ENCODE assay signal across 2 cellular contexts in genomic region chr17:79235808-79236207, GRCh38.
TF ChIP-seq lines count a peak whose summit lies in the region.

No MANE protein-coding gene starts in this region.

TF ChIP-seq in GM23338, 12 proteins besides CTCF, POLR2A, EP300 and RAD21 (continued from another document):
- no peak for TF ChIP-seq ZNF462 (CRISPR knock-in tag; IDR thresholded peaks at IDR 0.05)
- no peak for TF ChIP-seq ZNF331 (CRISPR knock-in tag; IDR thresholded peaks at IDR 0.05; ENCODE audit: low read depth)
- TF ChIP-seq POLR2AphosphoS5 (IDR thresholded peaks at IDR 0.05; ENCODE audit: low read depth), result no peak
- TF ChIP-seq EZH2phosphoT487 (IDR thresholded peaks at IDR 0.05; ENCODE audit: unreplicated experiment), result no peak
- no peak for TF ChIP-seq REST (IDR thresholded peaks at IDR 0.05; ENCODE audit: unreplicated experiment)

TF ChIP-seq in GM12878, 131 proteins besides CTCF, POLR2A, EP300 and RAD21 (continued from another document):
- TF ChIP-seq ATF3 (IDR thresholded peaks at IDR 0.05; ENCODE audit: borderline replicate concordance, extremely low read depth, low read depth, low read length), result no peak
- TF ChIP-seq RUNX3 (IDR thresholded peaks at IDR 0.05; ENCODE audit: low read length), result peak; percentile 35; the same call in 1 of the 2 replicates
